27 cellular contexts compared by ENCODE assay signal in the genomic region with DNA sequence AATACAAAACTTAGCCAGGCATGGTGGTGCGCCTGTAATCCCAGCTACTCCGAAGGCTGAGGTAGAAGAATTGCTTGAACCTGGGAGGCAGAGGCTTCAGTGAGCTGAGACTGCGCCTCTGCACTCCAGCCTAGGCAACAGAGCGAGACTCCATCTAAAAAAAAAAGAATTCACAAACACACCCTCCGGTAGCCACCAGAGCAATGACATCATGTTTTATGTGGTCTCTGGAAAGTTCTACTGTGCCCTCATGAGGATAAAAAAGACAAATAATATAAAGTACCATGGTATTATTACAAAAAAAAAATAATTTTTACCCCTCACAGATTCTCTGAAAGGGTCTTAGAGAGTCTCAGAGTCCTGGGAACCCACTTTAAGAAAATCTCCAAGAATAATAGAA.
"Had no signal": no experiment of that assay in that cellular context is flagged by ENCODE, and none has a peak within 500 bp of the region (broad histone marks: within the 10 kb centered on the region; RNA-seq: fewer than 3 reads in every experiment).

No MANE protein-coding gene starts in this region.

- FAIRE-seq: urothelium cell line had no signal

- H3K27ac ChIP-seq: stomach, suprapubic skin, testis, thoracic aorta, thyroid gland, tibial artery, tibial nerve, transverse colon, upper lobe of left lung, upper lobe of right lung, uterus, vagina had no signal

- H3K36me3 ChIP-seq: thyroid gland, transverse colon, upper lobe of right lung, uterus, vagina had no signal

- H3K9me3 ChIP-seq: stomach, suprapubic skin, testis, thoracic aorta, thyroid gland, tibial artery, transverse colon, upper lobe of left lung, upper lobe of right lung, uterus, vagina had no signal

- H3K4me3 ChIP-seq: stomach, suprapubic skin, testis, thoracic aorta, thyroid gland, tibial artery, tibial nerve, transverse colon, upper lobe of left lung, upper lobe of right lung, uterus, vagina had no signal

- DNase-seq: stimulated activated CD4-positive, alpha-beta T cell treated with anti-CD3 and anti-CD28 coated beads, Interleukin-2, amount 100 ng/mL, for 48 hours; stimulated activated CD4-positive, alpha-beta T cell treated with anti-CD3 and anti-CD28 coated beads, Interleukin-4, amount 100 ng/mL, for 1 hour; stimulated activated CD4-positive, alpha-beta T cell treated with anti-CD3 and anti-CD28 coated beads, Interleukin-4, amount 100 ng/mL, for 24 hours; stimulated activated CD4-positive, alpha-beta T cell treated with anti-CD3 and anti-CD28 coated beads, Interleukin-4, amount 100 ng/mL, for 4 hours; stimulated activated CD8-positive, alpha-beta memory T cell treated with anti-CD3 and anti-CD28 coated beads, Interleukin-4, amount 100 ng/mL, for 48 hours; stimulated activated naive B cell treated with anti-CD40 and anti-IgM and Interleukin-4, amounts not matched to agents 10 μg/mL and 1 μg/mL and 100 μg/mL, for 72 hours; stimulated activated naive CD4-positive, alpha-beta T cell; stimulated activated naive CD4-positive, alpha-beta T cell treated with Interleukin-2 at 50 U/mL for 16 hours; stimulated activated naive CD8-positive, alpha-beta T cell treated with anti-CD3 and anti-CD28 coated beads, Interleukin-15, amount 100 ng/mL, for 72 hours; stimulated activated naive CD8-positive, alpha-beta T cell treated with anti-CD3 and anti-CD28 coated beads, Interleukin-15, Interleukin-2, amounts not matched to agents 100 U/mL and 50 U/mL, for 24 hours; stomach; substantia nigra; testis; thyroid gland; tibial artery; transverse colon; trophoblast cell; upper lobe of left lung; upper lobe of right lung; uterus had no signal

- H3K4me1 ChIP-seq: stomach, testis, thyroid gland, tibial artery, tibial nerve, transverse colon, upper lobe of left lung, upper lobe of right lung, uterus, vagina had no signal

- ATAC-seq: stimulated activated effector memory CD8-positive, alpha-beta T cell treated with anti-CD3 and anti-CD28 coated beads, Interleukin-12 subunit alpha, Interleukin-12 subunit beta, amount 100 ng/mL, for 72 hours; stimulated activated memory B cell treated with anti-CD40 and anti-IgM and Interleukin-4, amounts not matched to agents 10 μg/mL and 1 μg/mL and 100 μg/mL, for 72 hours; stimulated activated naive B cell treated with anti-CD40 and anti-IgM and Interleukin-4, amounts not matched to agents 10 μg/mL and 1 μg/mL and 100 μg/mL, for 72 hours; stimulated activated naive CD8-positive, alpha-beta T cell treated with anti-CD3 and anti-CD28 coated beads, Interleukin-15, amount 100 ng/mL, for 72 hours; stimulated activated naive CD8-positive, alpha-beta T cell treated with anti-CD3 and anti-CD28 coated beads, Interleukin-15, Interleukin-2, amounts not matched to agents 100 U/mL and 50 U/mL, for 24 hours; upper lobe of right lung had no signal

- H3K27me3 ChIP-seq: stomach, suprapubic skin, testis, thyroid gland, tibial artery, tibial nerve, transverse colon, upper lobe of left lung, upper lobe of right lung, uterus, vagina had no signal
